Comparison of ENCODE assay signal across 8 cellular contexts in genomic region chr11:74929431-74930363, GRCh38. TPM values are rescaled to one million over a fixed set of nuclear protein-coding genes. Genes with fewer than 3 reads are reported as not detected.
DNase-seq lines count a peak whose midpoint lies in the region; ATAC-seq, FAIRE-seq and TF ChIP-seq lines count a peak whose summit lies in the region.

No MANE protein-coding gene starts in this region.

- TF ChIP-seq EP300 in HepG2 (IDR thresholded peaks at IDR 0.05; ENCODE audit: low read depth in 2 of 2, low read length in 2 of 2) (no peak), HepG2 (CRISPR knock-in tag; IDR thresholded peaks at IDR 0.05; ENCODE audit: borderline replicate concordance) (no peak)

- intact Hi-C loops in HepG2 (cut with micrococcal nuclease; ENCODE audit: unreplicated experiment) = loop anchor here (1.0 kb wide), 2 partner anchors 103 to 319 kb away; no protein-coding TSS in a partner anchor

- 63% methylated on average over 8 of the region's 8 CpGs for WGBS in HepG2 (ENCODE audit: low lambda C conversion rate)

- peak; percentile 63; the same call in 1 of the 2 replicates for TF ChIP-seq RAD21 in HepG2 (CRISPR knock-in tag; IDR thresholded peaks at IDR 0.05)

- no peaks in the 10 kb centered on the region for H3K27me3 ChIP-seq in HepG2 (ENCODE audit: control insufficient read depth in 1 of 2, insufficient read depth in 2 of 2, low read length in 2 of 2)

- no peaks in the 10 kb centered on the region for H4K20me1 ChIP-seq in HepG2 (ENCODE audit: insufficient read depth, low read length)

- TF ChIP-seq POLR2A in HepG2 (IDR thresholded peaks at IDR 0.05; ENCODE audit: insufficient read depth in 1 of 2, low read depth in 2 of 2, low read length in 2 of 2) = no peak

- H3K9ac ChIP-seq in HepG2 (ENCODE audit: insufficient read depth, low read depth, low read length) = no peak overlapping the region

- peak; percentile 80 for FAIRE-seq in HepG2 (lab: Jason Lieb, UNC)

- peak; percentile 83 for DNase-seq in GM12864 (ENCODE audit: low read depth)
- peak; percentile 62 for DNase-seq in NCI-H510A (lab: John Stamatoyannopoulos, UW)
- peak; percentile 69 to 72 for DNase-seq in activated CD4-positive, alpha-beta T cell treated with anti-CD3 and anti-CD28 coated beads for 4 hours
- DNase-seq in coronary artery (ENCODE audit: low spot score) = no peak
- peak; percentile 89 for DNase-seq in HepG2 (ENCODE audit: low spot score)
- DNase-seq in stimulated activated CD4-positive, alpha-beta T cell treated with anti-CD3 and anti-CD28 coated beads, TNF-alpha, amount 100 ng/mL, for 24 hours (ENCODE audit: low read depth in 3 of 3) = peak; percentile 33 to 59 (median 35)

- POLR2A ChIA-PET in HepG2 (lab: Yijun Ruan, JAX) = interaction anchor here (1.0 kb wide), 1 partner anchor 59 kb away, joined by 3 read pairs; the partner anchor contains the start of gene NEU3

- H3K4me2 ChIP-seq in HepG2 (ENCODE audit: low read depth, low read length) = no peak overlapping the region

- no TSS peak for BruUV-seq in HepG2 (replicated peaks; lab: Mats Ljungman, UMichigan)

- no peak overlapping the region for H2AFZ ChIP-seq in HepG2 (ENCODE audit: low read length)

- no peaks in the 10 kb centered on the region for H3K79me2 ChIP-seq in HepG2 (ENCODE audit: insufficient read depth, low read length)

- no peaks in the 10 kb centered on the region for H3K9me3 ChIP-seq in HepG2 (ENCODE audit: low read length)

- in situ Hi-C loops in HepG2 (cut with HindIII; ENCODE audit: extremely low pct_ligation_motif_present, low pct_unique_long_range_greater_than_20kb) = loop anchor here (5.0 to 10.0 kb wide), 2 partner anchors 93 to 315 kb away; partner anchors contain the start of gene TPBGL

- no peak overlapping the region for H3K27ac ChIP-seq in coronary artery
- H3K27ac ChIP-seq in HepG2 (ENCODE audit: extremely low read length, insufficient read depth, low read length) = no peak overlapping the region

- H3K4me3 ChIP-seq in GM12864 (ENCODE audit: low read depth, low read length) (no peak overlapping the region), coronary artery (no peak overlapping the region), HepG2 (replicated peaks in 1 of 3; ENCODE audit: insufficient read depth in 1 of 3, low read depth in 2 of 3, low read length in 3 of 3) (no peak overlapping the region)

- peaks cover 2 to 40% of the 10 kb centered on the region in 2 experiments; a peak in 4 of 5 replicates for H3K36me3 ChIP-seq in HepG2 (replicated peaks in 1 of 2; ENCODE audit: control insufficient read depth in 1 of 2, insufficient read depth in 2 of 2, low read length in 2 of 2)

- CTCF ChIA-PET in HepG2 (lab: Yijun Ruan, JAX; ENCODE audit: low intra/inter-chr PET ratio, low total read pairs) = interaction anchor here (1.5 to 3.2 kb wide), 3 partner anchors 93 to 319 kb away, joined by 5 to 39 read pairs (median 31); no protein-coding TSS in a partner anchor

- peaks cover 12% of the 10 kb centered on the region for H3K4me1 ChIP-seq in HepG2 (ENCODE audit: insufficient read depth, low read length)

- peak; percentile 80 for TF ChIP-seq CTCF in GM12864 (IDR thresholded peaks at IDR 0.05; ENCODE audit: low read depth, low read length, missing control alignments)
- TF ChIP-seq CTCF in coronary artery (IDR thresholded peaks at IDR 0.05) = peak; percentile 76
- TF ChIP-seq CTCF in HepG2 (CRISPR knock-in tag; IDR thresholded peaks at IDR 0.05) = peak; percentile 86

- ATAC-seq in HG03354 (IDR thresholded peaks at IDR 0.05; ENCODE audit: poor library complexity, severe bottlenecking, unreplicated experiment) (peak; percentile 72), HepG2 (peak; percentile 96), HG03039 (IDR thresholded peaks at IDR 0.05; ENCODE audit: unreplicated experiment) (no peak)

RNA-seq across cellular contexts. Expression of gene XRRA1, which starts 19.2 kb away (rescaled TPM):
- total RNA-seq in HepG2 (2016; rRNA removed; fragmentation: Illumina TruSeq; extraction: Trizol) = 9.9 and 10.5 TPM in 2 replicates
- 2.4 and 2.9 TPM in 2 replicates for total RNA-seq in HepG2 (2016; cell fraction: cytosol; rRNA removed; fragmentation: Illumina TruSeq; extraction: Trizol; ENCODE audit: low read depth)
- total RNA-seq in HepG2 (2016; cell fraction: insoluble cytoplasmic fraction; rRNA removed; fragmentation: Illumina TruSeq; extraction: Trizol) = 8.8 and 9.7 TPM in 2 replicates
- total RNA-seq in HepG2 (2016; cell fraction: membrane; rRNA removed; fragmentation: Illumina TruSeq; extraction: Trizol) = 3.8 and 4.3 TPM in 2 replicates
- total RNA-seq in HepG2 (2016; cell fraction: nucleus; rRNA removed; fragmentation: Illumina TruSeq; extraction: Trizol) = 29.9 and 30.0 TPM in 2 replicates
- polyA plus RNA-seq in HepG2 (2011; rRNA removed) = 7.6 and 8.4 TPM in 2 replicates
- polyA plus RNA-seq in HepG2 (2011; cell fraction: cytosol; rRNA removed) = 4.8 and 5.6 TPM in 2 replicates
- polyA plus RNA-seq in HepG2 (2011; cell fraction: nucleus; rRNA removed) = 15.9 and 16.0 TPM in 2 replicates
- 5.4 and 6.6 TPM in 2 replicates for polyA plus RNA-seq in HepG2 (2012)
- polyA plus RNA-seq in HepG2 (2016; cell fraction: cytosol; fragmentation: Illumina TruSeq; extraction: Trizol; ENCODE audit: low read depth) = 0.66 and 0.75 TPM in 2 replicates
- polyA plus RNA-seq in HepG2 (2016; cell fraction: insoluble cytoplasmic fraction; fragmentation: Illumina TruSeq; extraction: Trizol; ENCODE audit: low read depth) = 5.8 and 6.5 TPM in 2 replicates
- polyA plus RNA-seq in HepG2 (2016; cell fraction: membrane; fragmentation: Illumina TruSeq; extraction: Trizol; ENCODE audit: low read depth) = 1.5 and 2.4 TPM in 2 replicates
- polyA plus RNA-seq in HepG2 (2016; cell fraction: nucleus; fragmentation: Illumina TruSeq; extraction: Trizol; ENCODE audit: insufficient read depth, low read depth) = 9.2 and 9.4 TPM in 2 replicates
- polyA minus RNA-seq in HepG2 (2011; rRNA and poly(A)+ RNA removed; ENCODE audit: low replicate concordance) = 26.3 and 30.3 TPM in 2 replicates
- 7.6 and 11.7 TPM in 2 replicates for polyA minus RNA-seq in HepG2 (2011; cell fraction: cytosol; rRNA and poly(A)+ RNA removed)
- polyA minus RNA-seq in HepG2 (2011; cell fraction: nucleus; rRNA and poly(A)+ RNA removed) = 43.0 and 48.2 TPM in 2 replicates

RNA-seq across cellular contexts. Expression of gene SPCS2, which starts 19.4 kb away (rescaled TPM):
- 83.4 and 87.3 TPM in 2 replicates for total RNA-seq in HepG2 (2016; rRNA removed; fragmentation: Illumina TruSeq; extraction: Trizol)
- 17.4 and 19.6 TPM in 2 replicates for total RNA-seq in HepG2 (2016; cell fraction: cytosol; rRNA removed; fragmentation: Illumina TruSeq; extraction: Trizol; ENCODE audit: low read depth)
- total RNA-seq in HepG2 (2016; cell fraction: insoluble cytoplasmic fraction; rRNA removed; fragmentation: Illumina TruSeq; extraction: Trizol) = 79.8 and 98.6 TPM in 2 replicates
- total RNA-seq in HepG2 (2016; cell fraction: membrane; rRNA removed; fragmentation: Illumina TruSeq; extraction: Trizol) = 31.5 and 40.9 TPM in 2 replicates
- total RNA-seq in HepG2 (2016; cell fraction: nucleus; rRNA removed; fragmentation: Illumina TruSeq; extraction: Trizol) = 82.3 and 97.7 TPM in 2 replicates
- polyA plus RNA-seq in HepG2 (2011; rRNA removed) = 134 and 142 TPM in 2 replicates
- polyA plus RNA-seq in HepG2 (2011; cell fraction: cytosol; rRNA removed) = 38.6 and 68.5 TPM in 2 replicates
- 26.0 and 33.3 TPM in 2 replicates for polyA plus RNA-seq in HepG2 (2011; cell fraction: nucleus; rRNA removed)
- 126 and 129 TPM in 2 replicates for polyA plus RNA-seq in HepG2 (2012)
- 54.6 and 56.5 TPM in 2 replicates for polyA plus RNA-seq in HepG2 (2016; cell fraction: cytosol; fragmentation: Illumina TruSeq; extraction: Trizol; ENCODE audit: low read depth)
- 205 and 218 TPM in 2 replicates for polyA plus RNA-seq in HepG2 (2016; cell fraction: insoluble cytoplasmic fraction; fragmentation: Illumina TruSeq; extraction: Trizol; ENCODE audit: low read depth)
- 66.1 and 67.5 TPM in 2 replicates for polyA plus RNA-seq in HepG2 (2016; cell fraction: membrane; fragmentation: Illumina TruSeq; extraction: Trizol; ENCODE audit: low read depth)
- 331 and 344 TPM in 2 replicates for polyA plus RNA-seq in HepG2 (2016; cell fraction: nucleus; fragmentation: Illumina TruSeq; extraction: Trizol; ENCODE audit: insufficient read depth, low read depth)
- 26.1 and 46.7 TPM in 2 replicates for polyA minus RNA-seq in HepG2 (2011; rRNA and poly(A)+ RNA removed; ENCODE audit: low replicate concordance)
- 27.0 and 42.4 TPM in 2 replicates for polyA minus RNA-seq in HepG2 (2011; cell fraction: cytosol; rRNA and poly(A)+ RNA removed)
- polyA minus RNA-seq in HepG2 (2011; cell fraction: nucleus; rRNA and poly(A)+ RNA removed) = 14.4 and 69.1 TPM in 2 replicates

RNA-seq across cellular contexts. Expression of gene NEU3, which starts 59.0 kb away (rescaled TPM):
- total RNA-seq in HepG2 (2016; rRNA removed; fragmentation: Illumina TruSeq; extraction: Trizol) = 14.5 and 15.3 TPM in 2 replicates
- total RNA-seq in HepG2 (2016; cell fraction: cytosol; rRNA removed; fragmentation: Illumina TruSeq; extraction: Trizol; ENCODE audit: low read depth) = 1.4 and 1.8 TPM in 2 replicates
- 13.8 and 14.7 TPM in 2 replicates for total RNA-seq in HepG2 (2016; cell fraction: insoluble cytoplasmic fraction; rRNA removed; fragmentation: Illumina TruSeq; extraction: Trizol)
- 5.1 and 6.4 TPM in 2 replicates for total RNA-seq in HepG2 (2016; cell fraction: membrane; rRNA removed; fragmentation: Illumina TruSeq; extraction: Trizol)
- 15.8 and 18.6 TPM in 2 replicates for total RNA-seq in HepG2 (2016; cell fraction: nucleus; rRNA removed; fragmentation: Illumina TruSeq; extraction: Trizol)
- polyA plus RNA-seq in HepG2 (2011; rRNA removed) = 6.3 and 8.4 TPM in 2 replicates
- 4.5 and 5.8 TPM in 2 replicates for polyA plus RNA-seq in HepG2 (2011; cell fraction: cytosol; rRNA removed)
- polyA plus RNA-seq in HepG2 (2011; cell fraction: nucleus; rRNA removed) = 15.0 and 15.9 TPM in 2 replicates
- 4.6 and 5.0 TPM in 2 replicates for polyA plus RNA-seq in HepG2 (2012)
- polyA plus RNA-seq in HepG2 (2016; cell fraction: cytosol; fragmentation: Illumina TruSeq; extraction: Trizol; ENCODE audit: low read depth) = 0.83 and 0.93 TPM in 2 replicates
- polyA plus RNA-seq in HepG2 (2016; cell fraction: insoluble cytoplasmic fraction; fragmentation: Illumina TruSeq; extraction: Trizol; ENCODE audit: low read depth) = 6.0 and 6.9 TPM in 2 replicates
- polyA plus RNA-seq in HepG2 (2016; cell fraction: membrane; fragmentation: Illumina TruSeq; extraction: Trizol; ENCODE audit: low read depth) = 2.0 and 3.0 TPM in 2 replicates
- polyA plus RNA-seq in HepG2 (2016; cell fraction: nucleus; fragmentation: Illumina TruSeq; extraction: Trizol; ENCODE audit: insufficient read depth, low read depth) = 15.9 and 16.7 TPM in 2 replicates
- polyA minus RNA-seq in HepG2 (2011; rRNA and poly(A)+ RNA removed; ENCODE audit: low replicate concordance) = 23.2 and 42.9 TPM in 2 replicates
- 9.1 and 9.8 TPM in 2 replicates for polyA minus RNA-seq in HepG2 (2011; cell fraction: cytosol; rRNA and poly(A)+ RNA removed)
- 14.9 and 23.2 TPM in 2 replicates for polyA minus RNA-seq in HepG2 (2011; cell fraction: nucleus; rRNA and poly(A)+ RNA removed)
